ENCODE assay signal across 17 cellular contexts in the genomic region with DNA sequence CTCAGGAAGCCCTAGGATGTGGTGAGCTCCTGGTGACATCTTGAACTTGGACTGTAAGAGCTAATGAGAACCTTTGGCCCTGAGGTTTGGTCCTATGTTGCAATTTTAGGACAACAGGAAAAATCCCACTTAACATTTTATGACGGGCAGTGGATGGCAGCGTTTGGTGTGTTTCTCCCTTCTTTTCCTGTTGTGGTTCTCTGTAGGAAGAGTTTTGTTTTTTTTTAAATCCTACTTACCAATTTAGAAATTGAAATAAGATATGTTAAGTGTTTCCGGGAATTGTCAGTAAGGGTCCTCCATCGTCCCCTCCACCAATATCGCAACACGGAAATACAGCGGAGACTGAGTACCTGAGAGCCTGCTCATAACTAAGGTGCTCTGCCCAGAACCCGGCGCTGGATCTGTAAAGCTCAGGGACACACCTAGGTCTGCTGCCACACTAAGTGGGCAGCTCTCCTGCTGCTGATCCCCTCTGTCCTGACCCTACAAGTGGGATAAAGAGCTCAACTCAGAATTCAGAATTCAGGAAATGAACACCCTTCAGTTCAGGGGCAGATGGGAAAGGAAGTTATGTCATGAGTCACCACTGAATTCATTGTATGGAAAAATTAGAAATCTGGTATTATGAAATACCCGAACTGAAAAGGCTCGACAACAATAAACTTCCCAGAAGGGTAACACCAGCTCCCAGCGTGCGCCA. TPM values are rescaled to one million over a fixed set of nuclear protein-coding genes. Genes with fewer than 3 reads are reported as not detected.
A peak's percentile ranks its signal among the peaks of the same experiment; 100 is the strongest.
DNase-seq lines count a peak whose midpoint lies in the region; ATAC-seq lines count a peak whose summit lies in the region.
"Had no signal": no experiment of that assay in that cellular context is flagged by ENCODE, and none has a peak within 500 bp of the region (broad histone marks: within the 10 kb centered on the region; RNA-seq: fewer than 3 reads in every experiment).

No MANE protein-coding gene starts in this region.

- 72 to 78% methylated on average over 13 of the region's 13 CpGs for WGBS in GM23248 (ENCODE audit: low coverage in 1 of 2, low lambda C conversion rate in 2 of 2, missing lambda C conversion rate in 2 of 2), 2 experiments

- H3K36me3 ChIP-seq in GM23248 (ENCODE audit: low read depth) = no peaks in the 10 kb centered on the region
- H3K36me3 ChIP-seq: ovary had no signal

- ATAC-seq in Right ventricle myocardium superior (ENCODE audit: poor library complexity) = no peak

- no peaks in the 10 kb centered on the region for H3K79me2 ChIP-seq in GM23248 (ENCODE audit: insufficient read depth)

- no peak overlapping the region for H3K4me2 ChIP-seq in GM23248 (ENCODE audit: unreplicated experiment)

- H3K27me3 ChIP-seq in GM23248 (replicated peaks; ENCODE audit: insufficient read depth) = peaks cover 10% of the 10 kb centered on the region; the same call in 1 of the 2 replicates
- H3K27me3 ChIP-seq: ovary had no signal

- intact Hi-C loops in Right ventricle myocardium superior (cut with DNase I) = no loop called here

- H4K20me1 ChIP-seq in GM23248 (ENCODE audit: insufficient read depth) = no peaks in the 10 kb centered on the region

- H3K27ac ChIP-seq in GM23248 = no peak overlapping the region
- H3K27ac ChIP-seq: ovary had no signal

- H3K9me3 ChIP-seq in GM23248 (ENCODE audit: low read depth) = no peaks in the 10 kb centered on the region
- H3K9me3 ChIP-seq: ovary had no signal

- H3K9ac ChIP-seq in GM23248 = no peak overlapping the region

- DNase-seq in GM23248 = peak; percentile 15
- peak; percentile 45 for DNase-seq in NCI-H226
- DNase-seq in dermis blood vessel endothelial cell = peak; percentile 87
- peak; percentile 88 to 90 for DNase-seq in lung microvascular endothelial cell (ENCODE audit: low read depth in 2 of 2)
- DNase-seq in T-helper 1 cell = no peak
- no peak for DNase-seq in activated CD4-positive, alpha-beta T cell treated with anti-CD3 and anti-CD28 coated beads, Interleukin-2, amount 50 U/mL, for 48 hours
- DNase-seq in pons (ENCODE audit: low spot score) = no peak
- no peak for DNase-seq in Right ventricle myocardium superior
- DNase-seq: activated CD4-positive, alpha-beta T cell treated with anti-CD3 and anti-CD28 coated beads for 1 hour; activated gamma-delta T cell; aorta; cortex of kidney; NCI-H1048; NCI-H2107; NCI-H748 treated with DMSO at 0.1 percent for 48 hours; ovary had no signal

- no peaks in the 10 kb centered on the region for H3F3A ChIP-seq in GM23248 (ENCODE audit: insufficient read depth)

- no peaks in the 10 kb centered on the region for H3K4me1 ChIP-seq in GM23248 (ENCODE audit: insufficient read depth)

- in situ Hi-C loops in GM23248 (cut with MboI) = no loop called here

- no peaks in the 10 kb centered on the region for H3K9me2 ChIP-seq in GM23248 (ENCODE audit: insufficient read depth)

- peak overlapping the region; percentile 70; the same call in 1 of the 2 replicates for H2AFZ ChIP-seq in GM23248

- H3K4me3 ChIP-seq in GM23248 = no peak overlapping the region
- H3K4me3 ChIP-seq: ovary, skin epidermis had no signal

RNA-seq across cellular contexts. Expression of a gene that starts 9.2 kb away (rescaled TPM):
- total RNA-seq in GM23248 (2014; rRNA removed; shearing (Covaris generic)) = 1.2 and 1.4 TPM in 2 replicates
- 0.65 and 0.80 TPM in 2 replicates for polyA plus RNA-seq in GM23248 (2016; fragmentation: Nextera tagmentation; extraction: Ambion mirVana)
- total RNA-seq in dermis blood vessel endothelial cell = 7.5 and 11.2 TPM in 2 replicates
- total RNA-seq in lung microvascular endothelial cell = 5.0 and 7.3 TPM in 2 replicates
- total RNA-seq in Right ventricle myocardium superior = 0.97 TPM

Comparison
In these comparisons a context has a peak if more than half of its experiments do, and no peak if none do; other contexts are left out.
1. DNase-seq: peak in GM23248 (single experiment), NCI-H226 (single experiment), dermis blood vessel endothelial cell (single experiment) and lung microvascular endothelial cell (2 of 2); none in T-helper 1 cell (0 of 5), activated CD4-positive, alpha-beta T cell treated with anti-CD3 and anti-CD28 coated beads, Interleukin-2, amount 50 U/mL, for 48 hours (0 of 2), pons (single experiment) and Right ventricle myocardium superior (single experiment).